In genomic region chr13:98265669-98266551, GRCh38 we compare ENCODE assay signal across 1 cellular context.
TF ChIP-seq lines count a peak whose summit lies in the region.

No MANE protein-coding gene starts in this region.

TF ChIP-seq in HepG2, 621 proteins besides CTCF, POLR2A, EP300 and RAD21 (continued from another document and continues in another):
- TF ChIP-seq ZSCAN22 (CRISPR knock-in tag; IDR thresholded peaks at IDR 0.05), result peak; percentile 98
- no peak for TF ChIP-seq NKX3-1 (CRISPR knock-in tag; IDR thresholded peaks at IDR 0.05)
- TF ChIP-seq POGK (CRISPR knock-in tag; conservative IDR thresholded peaks at IDR 0.05), result 0 out of 2 replicates have a peak, but pooled peaks have one; percentile 21
- 0 out of 2 replicates have a peak, but pooled peaks have one; percentile 30 for TF ChIP-seq RERE (CRISPR knock-in tag; IDR thresholded peaks at IDR 0.05; ENCODE audit: low read depth)
- TF ChIP-seq ZNF484 (CRISPR knock-in tag; IDR thresholded peaks at IDR 0.05; ENCODE audit: borderline replicate concordance, low read depth), result no peak
- TF ChIP-seq FOSL2 (CRISPR knock-in tag; IDR thresholded peaks at IDR 0.05), result peak; percentile 68
- TF ChIP-seq SOX13 (IDR thresholded peaks at IDR 0.05), result no peak
- peak in 1 of 2 experiments; percentile 83; a peak in 2 of 4 replicates for TF ChIP-seq SOX13 (CRISPR knock-in tag; conservative IDR thresholded peaks at IDR 0.05 in 1 of 2, IDR thresholded peaks at IDR 0.05 in 1 of 2)
- no peak for TF ChIP-seq SNAPC2 (CRISPR knock-in tag; IDR thresholded peaks at IDR 0.05)
- TF ChIP-seq SNRNP70 (IDR thresholded peaks at IDR 0.05; ENCODE audit: low read depth, low read length), result no peak
- peak; percentile 79 for TF ChIP-seq HOXA3 (CRISPR knock-in tag; IDR thresholded peaks at IDR 0.05)
- TF ChIP-seq FOXJ3 (CRISPR knock-in tag; IDR thresholded peaks at IDR 0.05; ENCODE audit: borderline replicate concordance), result peak; percentile 63; the same call in 1 of the 2 replicates
- peak; percentile 91 for TF ChIP-seq MED8 (CRISPR knock-in tag; IDR thresholded peaks at IDR 0.05; ENCODE audit: insufficient replicate concordance)
- TF ChIP-seq FOXM1 (CRISPR knock-in tag; IDR thresholded peaks at IDR 0.05), result no peak
- peak; percentile 77; the same call in 1 of the 2 replicates for TF ChIP-seq HOXD1 (CRISPR knock-in tag; IDR thresholded peaks at IDR 0.05)
- no peak for TF ChIP-seq SMAD1 (CRISPR knock-in tag; IDR thresholded peaks at IDR 0.05; ENCODE audit: borderline replicate concordance, low read depth)
- TF ChIP-seq BCL6 (CRISPR knock-in tag; IDR thresholded peaks at IDR 0.05), result peak; percentile 40; the same call in 1 of the 2 replicates
- TF ChIP-seq GABPA (IDR thresholded peaks at IDR 0.05; ENCODE audit: low read depth, low read length), result no peak
- peak; percentile 42 for TF ChIP-seq GABPA (CRISPR knock-in tag; IDR thresholded peaks at IDR 0.05; ENCODE audit: low read depth)
- TF ChIP-seq TAF1 (CRISPR knock-in tag; IDR thresholded peaks at IDR 0.05), result peak; percentile 70; the same call in 1 of the 2 replicates
- no peak for TF ChIP-seq NONO (IDR thresholded peaks at IDR 0.05)
- 0 out of 2 replicates have a peak, but pooled peaks have one; percentile 22 for TF ChIP-seq NONO (CRISPR knock-in tag; conservative IDR thresholded peaks at IDR 0.05)
- TF ChIP-seq MEIS1 (CRISPR knock-in tag; IDR thresholded peaks at IDR 0.05; ENCODE audit: borderline replicate concordance), result peak; percentile 79
- no peak for TF ChIP-seq BORCS8-MEF2B (CRISPR knock-in tag; IDR thresholded peaks at IDR 0.05)
- TF ChIP-seq ZNF790 (CRISPR knock-in tag; IDR thresholded peaks at IDR 0.05; ENCODE audit: borderline replicate concordance), result no peak
- no peak for TF ChIP-seq WIZ (CRISPR knock-in tag; IDR thresholded peaks at IDR 0.05)
- peak; percentile 69; the same call in 1 of the 2 replicates for TF ChIP-seq ZNF414 (CRISPR knock-in tag; IDR thresholded peaks at IDR 0.05)
- TF ChIP-seq TBL1XR1 (IDR thresholded peaks at IDR 0.05; ENCODE audit: borderline replicate concordance, low read length, partially characterized antibody), result no peak
- TF ChIP-seq SOX5 (CRISPR knock-in tag; IDR thresholded peaks at IDR 0.05; ENCODE audit: borderline replicate concordance), result peak; percentile 79; the same call in 1 of the 2 replicates
- TF ChIP-seq HNF1B (CRISPR knock-in tag; IDR thresholded peaks at IDR 0.05), result peak; percentile 94
- no peak for TF ChIP-seq ZNF7 (CRISPR knock-in tag; IDR thresholded peaks at IDR 0.05)
- 0 out of 2 replicates have a peak, but pooled peaks have one; percentile 42 for TF ChIP-seq NAIF1 (CRISPR knock-in tag; IDR thresholded peaks at IDR 0.05; ENCODE audit: borderline replicate concordance)
- TF ChIP-seq MBD4 (IDR thresholded peaks at IDR 0.05; ENCODE audit: borderline replicate concordance, low read length), result no peak
- TF ChIP-seq RBM22 (optimal IDR thresholded peaks at IDR 0.05; ENCODE audit: low read length), result peak; percentile 22
- TF ChIP-seq ZBTB21 (CRISPR knock-in tag; IDR thresholded peaks at IDR 0.05), result no peak
- TF ChIP-seq MED1 (CRISPR knock-in tag; IDR thresholded peaks at IDR 0.05), result peak; percentile 96
- peak; percentile 91 for TF ChIP-seq ZMYM4 (CRISPR knock-in tag; IDR thresholded peaks at IDR 0.05)
- TF ChIP-seq CBX5 (CRISPR knock-in tag; IDR thresholded peaks at IDR 0.05; ENCODE audit: borderline replicate concordance), result 0 out of 2 replicates have a peak, but pooled peaks have one; percentile 43
- TF ChIP-seq IRF2 (CRISPR knock-in tag; IDR thresholded peaks at IDR 0.05), result peak; percentile 62; the same call in 1 of the 2 replicates
- peak; percentile 45; the same call in 1 of the 2 replicates for TF ChIP-seq GFI1 (CRISPR knock-in tag; IDR thresholded peaks at IDR 0.05; ENCODE audit: borderline replicate concordance)
- no peak for TF ChIP-seq ZBTB7B (CRISPR knock-in tag; IDR thresholded peaks at IDR 0.05)
- TF ChIP-seq ZNF30 (CRISPR knock-in tag; IDR thresholded peaks at IDR 0.05), result no peak
- peak; percentile 61; the same call in 1 of the 2 replicates for TF ChIP-seq NR2C2 (CRISPR knock-in tag; IDR thresholded peaks at IDR 0.05; ENCODE audit: borderline replicate concordance)
- TF ChIP-seq KDM2A (CRISPR knock-in tag; IDR thresholded peaks at IDR 0.05; ENCODE audit: borderline replicate concordance, low read depth), result no peak; the same call in 1 of the 2 replicates
- TF ChIP-seq ZNF614 (CRISPR knock-in tag; IDR thresholded peaks at IDR 0.05; ENCODE audit: borderline replicate concordance), result peak; percentile 39; the same call in 1 of the 2 replicates
- peak; percentile 87; the same call in 1 of the 2 replicates for TF ChIP-seq ZMYM2 (CRISPR knock-in tag; IDR thresholded peaks at IDR 0.05)
- peak; percentile 91 for TF ChIP-seq ESRRA (CRISPR knock-in tag; IDR thresholded peaks at IDR 0.05; ENCODE audit: low read depth)
- 0 out of 2 replicates have a peak, but pooled peaks have one; percentile 12 for TF ChIP-seq SIX4 (CRISPR knock-in tag; IDR thresholded peaks at IDR 0.05)
- TF ChIP-seq SALL1 (CRISPR knock-in tag; IDR thresholded peaks at IDR 0.05), result peak; percentile 92
- TF ChIP-seq ZNF362 (CRISPR knock-in tag; IDR thresholded peaks at IDR 0.05; ENCODE audit: borderline replicate concordance), result peak; percentile 32; the same call in 1 of the 2 replicates
- TF ChIP-seq TRAFD1 (CRISPR knock-in tag; IDR thresholded peaks at IDR 0.05; ENCODE audit: borderline replicate concordance), result no peak
- peak; percentile 57; the same call in 1 of the 2 replicates for TF ChIP-seq HNF4G (IDR thresholded peaks at IDR 0.05; ENCODE audit: borderline replicate concordance, low read depth, low read length)
- peak; percentile 23; the same call in 1 of the 2 replicates for TF ChIP-seq HNF4G (CRISPR knock-in tag; IDR thresholded peaks at IDR 0.05; ENCODE audit: borderline replicate concordance, low read depth)
- no peak for TF ChIP-seq PHF8 (CRISPR knock-in tag; IDR thresholded peaks at IDR 0.05)
- TF ChIP-seq UBTF (CRISPR knock-in tag; IDR thresholded peaks at IDR 0.05), result no peak
- TF ChIP-seq HDAC2 (CRISPR knock-in tag; IDR thresholded peaks at IDR 0.05), result peak; percentile 87
- TF ChIP-seq ATF5 (CRISPR knock-in tag; IDR thresholded peaks at IDR 0.05; ENCODE audit: low read depth), result no peak
- TF ChIP-seq ZNF17 (CRISPR knock-in tag; IDR thresholded peaks at IDR 0.05), result no peak
